14 cellular contexts compared by ENCODE assay signal in genomic region chr4:19807505-19807904, GRCh38.
A peak's percentile ranks its signal among the peaks of the same experiment; 100 is the strongest.
DNase-seq lines count a peak whose midpoint lies in the region; ATAC-seq, FAIRE-seq and TF ChIP-seq lines count a peak whose summit lies in the region.
"Had no signal": no experiment of that assay in that cellular context is flagged by ENCODE, and none has a peak within 500 bp of the region (broad histone marks: within the 10 kb centered on the region; RNA-seq: fewer than 3 reads in every experiment).

No MANE protein-coding gene starts in this region.

- intact Hi-C loops in left lung (cut with DNase I), result no loop called here

- H3K27me3 ChIP-seq in left lung (no peaks in the 10 kb centered on the region), neuronal stem cell (ENCODE audit: control insufficient read depth in 3 of 3, insufficient read depth in 3 of 3, low read depth in 1 of 3, low read length in 3 of 3) (no peaks in the 10 kb centered on the region)
- H3K27me3 ChIP-seq: BE2C, gastrocnemius medialis had no signal

- H3K14ac ChIP-seq in neuronal stem cell (ENCODE audit: low read length), result no peak overlapping the region

- no peak overlapping the region for H2AFZ ChIP-seq in neuronal stem cell (ENCODE audit: low read length)

- H3K27ac ChIP-seq in left lung, result peak overlapping the region in 1 of 2 donors; percentile 15
- H3K27ac ChIP-seq in neuronal stem cell (replicated peaks; ENCODE audit: low read length), result no peak overlapping the region
- H3K27ac ChIP-seq: gastrocnemius medialis had no signal

- H2BK120ac ChIP-seq in neuronal stem cell (ENCODE audit: low read depth, low read length), result no peak overlapping the region

- no peak overlapping the region for H2BK12ac ChIP-seq in neuronal stem cell (ENCODE audit: low read length)

- no peak for TF ChIP-seq POLR2A in GM12891 (IDR thresholded peaks at IDR 0.05; ENCODE audit: low read depth, low read length)

- no peak overlapping the region for H2BK15ac ChIP-seq in neuronal stem cell (ENCODE audit: low read length)

- H2AK5ac ChIP-seq in neuronal stem cell (ENCODE audit: low read depth, low read length), result no peak overlapping the region

- no peak overlapping the region for H3K18ac ChIP-seq in neuronal stem cell (ENCODE audit: low read length)

- H3K36me3 ChIP-seq in left lung (no peaks in the 10 kb centered on the region), neuronal stem cell (replicated peaks in 1 of 2; ENCODE audit: control insufficient read depth in 2 of 2, insufficient read depth in 2 of 2, low read length in 2 of 2) (no peaks in the 10 kb centered on the region)
- H3K36me3 ChIP-seq: BE2C, gastrocnemius medialis had no signal

- TF ChIP-seq CTCF in choroid plexus epithelial cell (conservative IDR thresholded peaks at IDR 0.05; ENCODE audit: low read depth, low read length) (no peak), left lung (IDR thresholded peaks at IDR 0.05) (no peak)

- H3K4me1 ChIP-seq in left lung, result peaks cover 0 to 4% of the 10 kb centered on the region in 2 donors
- peaks cover 0 to 18% of the 10 kb centered on the region in 2 donors for H3K4me1 ChIP-seq in neuronal stem cell (ENCODE audit: control insufficient read depth in 2 of 2, insufficient read depth in 1 of 2, low read depth in 1 of 2, low read length in 2 of 2)
- H3K4me1 ChIP-seq: BE2C, gastrocnemius medialis had no signal

- no peaks in the 10 kb centered on the region for H3K79me1 ChIP-seq in neuronal stem cell (ENCODE audit: low read depth, low read length)

- no peak for FAIRE-seq in GM12891 (lab: Jason Lieb, UNC)

- ATAC-seq in left lung, result peak; percentile 79
- ATAC-seq: gastrocnemius medialis, left ventricle myocardium superior had no signal

- H4K8ac ChIP-seq in neuronal stem cell (ENCODE audit: low read depth, low read length), result no peak overlapping the region

- H3K23ac ChIP-seq in neuronal stem cell (ENCODE audit: low read depth, low read length, poor library complexity), result no peak overlapping the region

- DNase-seq in AG08395 (ENCODE audit: low spot score), result peak; percentile 67
- peak; percentile 60 for DNase-seq in HS-5 (ENCODE audit: low read depth)
- DNase-seq in choroid plexus epithelial cell (ENCODE audit: low read depth), result peak; percentile 87
- DNase-seq in left lung, result no peak
- no peak for DNase-seq in globus pallidus (ENCODE audit: low spot score)
- no peak for DNase-seq in GM12891 (ENCODE audit: insufficient read length, low spot score)
- no peak for DNase-seq in neuronal stem cell (ENCODE audit: low spot score)
- DNase-seq in SW480 (ENCODE audit: low spot score), result no peak
- DNase-seq: activated CD4-positive, alpha-beta T cell treated with anti-CD3 and anti-CD28 coated beads, Interleukin-2, amount 10 ng/mL, durations not matched to agents 7 days and 5 days; BE2C; gastrocnemius medialis; left ventricle myocardium superior; NCI-H1694; stimulated activated CD8-positive, alpha-beta memory T cell treated with anti-CD3 and anti-CD28 coated beads, Interleukin-4, amount 100 ng/mL, for 48 hours had no signal

- H3K4me2 ChIP-seq in neuronal stem cell (ENCODE audit: insufficient read depth, low read length, poor library complexity, severe bottlenecking), result no peak overlapping the region

- no peaks in the 10 kb centered on the region for H3K9me3 ChIP-seq in left lung
- H3K9me3 ChIP-seq in neuronal stem cell (replicated peaks in 1 of 2; ENCODE audit: control insufficient read depth in 2 of 2, insufficient read depth in 1 of 2, low read depth in 1 of 2, low read length in 2 of 2), result no peaks in the 10 kb centered on the region
- H3K9me3 ChIP-seq: BE2C, gastrocnemius medialis had no signal

- H3K4me3 ChIP-seq in choroid plexus epithelial cell (ENCODE audit: low read depth, low read length) (no peak overlapping the region), left lung (no peak overlapping the region), neuronal stem cell (ENCODE audit: low read length in 2 of 2) (no peak overlapping the region)
- H3K4me3 ChIP-seq: gastrocnemius medialis had no signal

- no peak overlapping the region for H4K91ac ChIP-seq in neuronal stem cell (ENCODE audit: low read depth, low read length, poor library complexity)

- no peak overlapping the region for H3K4ac ChIP-seq in neuronal stem cell (ENCODE audit: low read length)

- no CpG with 5 or more reads among the region's 2 CpGs for WGBS in neuronal stem cell (ENCODE audit: extremely low coverage in 2 of 2, insufficient read length in 2 of 2, insufficient replicate concordance in 1 of 2), 2 donors

- no peak overlapping the region for H2BK5ac ChIP-seq in neuronal stem cell (ENCODE audit: low read length)

- H3K9ac ChIP-seq in neuronal stem cell (ENCODE audit: low read depth, low read length, poor library complexity), result no peak overlapping the region

TF ChIP-seq in GM12891, 5 proteins besides CTCF, POLR2A, EP300 and RAD21:
- TF ChIP-seq TAF1 (IDR thresholded peaks at IDR 0.05; ENCODE audit: low read depth, low read length), result no peak
- no peak for TF ChIP-seq POU2F2 (IDR thresholded peaks at IDR 0.05; ENCODE audit: low read depth, low read length)
- TF ChIP-seq PAX5 (IDR thresholded peaks at IDR 0.05; ENCODE audit: insufficient read depth, low read length, severe bottlenecking), result no peak
- no peak for TF ChIP-seq SPI1 (IDR thresholded peaks at IDR 0.05; ENCODE audit: low read depth, low read length)
- TF ChIP-seq POLR2AphosphoS5 (IDR thresholded peaks at IDR 0.05; ENCODE audit: low read depth, low read length), result no peak

Comparison
In these comparisons a context has a peak if more than half of its experiments do, and no peak if none do; other contexts are left out.
1. DNase-seq: peak in AG08395 (single experiment), HS-5 (single experiment) and choroid plexus epithelial cell (single experiment); none in left lung (0 of 2), globus pallidus (single experiment), GM12891 (single experiment), neuronal stem cell (single experiment) and SW480 (single experiment).